Comparison of ENCODE assay signal across 8 cellular contexts in genomic region chr6:37822851-37823682, GRCh38. TPM values are rescaled to one million over a fixed set of nuclear protein-coding genes. Genes with fewer than 3 reads are reported as not detected.
A peak's percentile ranks its signal among the peaks of the same experiment; 100 is the strongest.
DNase-seq lines count a peak whose midpoint lies in the region; ATAC-seq and TF ChIP-seq lines count a peak whose summit lies in the region.

No MANE protein-coding gene starts in this region.

- intact Hi-C loops in activated CD4-positive, alpha-beta T cell treated with anti-CD3 and anti-CD28 coated beads, Interleukin-2, amount 10 ng/mL, durations not matched to agents 24 days and 14 days (cut with micrococcal nuclease) = no loop called here
- intact Hi-C loops in left lung (cut with DNase I) = no loop called here
- intact Hi-C loops in Right ventricle myocardium inferior (cut with DNase I) = no loop called here

- H3K4me3 ChIP-seq in left lung = no peak overlapping the region

- ATAC-seq in left lung = peak; percentile 1
- ATAC-seq in stimulated activated naive CD8-positive, alpha-beta T cell treated with anti-CD3 and anti-CD28 coated beads, Interleukin-15, Interleukin-2, amounts not matched to agents 100 U/mL and 50 U/mL, for 24 hours = no peak
- no peak for ATAC-seq in Right ventricle myocardium inferior

- H3K9me3 ChIP-seq in left lung = no peaks in the 10 kb centered on the region

- H3K4me3 Mint-ChIP-seq in activated CD4-positive, alpha-beta T cell treated with anti-CD3 and anti-CD28 coated beads, Interleukin-2, amount 10 ng/mL, durations not matched to agents 24 days and 14 days = no peak overlapping the region

- no peaks in the 10 kb centered on the region for H3K27me3 ChIP-seq in left lung

- H3K36me3 ChIP-seq in left lung = no peaks in the 10 kb centered on the region

- TF ChIP-seq CTCF in left lung (IDR thresholded peaks at IDR 0.05) = no peak

- peaks cover 46% of the 10 kb centered on the region for H3K4me1 Mint-ChIP-seq in activated CD4-positive, alpha-beta T cell treated with anti-CD3 and anti-CD28 coated beads, Interleukin-2, amount 10 ng/mL, durations not matched to agents 24 days and 14 days

- no peak overlapping the region for H3K27ac Mint-ChIP-seq in activated CD4-positive, alpha-beta T cell treated with anti-CD3 and anti-CD28 coated beads, Interleukin-2, amount 10 ng/mL, durations not matched to agents 24 days and 14 days

- peak; percentile 10 to 13 for DNase-seq in activated CD4-positive, alpha-beta T cell treated with anti-CD3 and anti-CD28 coated beads for 4 hours
- no peak for DNase-seq in activated CD4-positive, alpha-beta T cell treated with anti-CD3 and anti-CD28 coated beads, Interleukin-2, amount 10 ng/mL, durations not matched to agents 24 days and 14 days
- DNase-seq in amniotic epithelial cell (ENCODE audit: low read depth) (peak; percentile 49), left lung (peak in 1 of 2 donors; percentile 16), NCI-H146 treated with DMSO at 0.1 percent for 48 hours (lab: John Stamatoyannopoulos, UW; ENCODE audit: unreplicated experiment) (no peak), HPDE6-E6E7 (ENCODE audit: extremely low spot score) (no peak), Right ventricle myocardium inferior (ENCODE audit: missing footprints) (no peak)
- DNase-seq in stimulated activated naive CD8-positive, alpha-beta T cell treated with anti-CD3 and anti-CD28 coated beads, Interleukin-15, Interleukin-2, amounts not matched to agents 100 U/mL and 50 U/mL, for 24 hours = peak; percentile 39

- H3K9me3 Mint-ChIP-seq in activated CD4-positive, alpha-beta T cell treated with anti-CD3 and anti-CD28 coated beads, Interleukin-2, amount 10 ng/mL, durations not matched to agents 24 days and 14 days = no peaks in the 10 kb centered on the region

- no peaks in the 10 kb centered on the region for H3K27me3 Mint-ChIP-seq in activated CD4-positive, alpha-beta T cell treated with anti-CD3 and anti-CD28 coated beads, Interleukin-2, amount 10 ng/mL, durations not matched to agents 24 days and 14 days

- H3K4me1 ChIP-seq in left lung = peaks cover 41 to 78% of the 10 kb centered on the region in 2 donors

- H3K36me3 Mint-ChIP-seq in activated CD4-positive, alpha-beta T cell treated with anti-CD3 and anti-CD28 coated beads, Interleukin-2, amount 10 ng/mL, durations not matched to agents 24 days and 14 days (ENCODE audit: low read depth) = peaks cover 10% of the 10 kb centered on the region

- no peak overlapping the region for H3K27ac ChIP-seq in left lung

RNA-seq across cellular contexts. Expression of gene ZFAND3, which starts 3.5 kb away (rescaled TPM):
- total RNA-seq in activated CD4-positive, alpha-beta T cell treated with anti-CD3 and anti-CD28 coated beads, Interleukin-2, amount 10 ng/mL, durations not matched to agents 24 days and 14 days = 31.5 and 39.6 TPM in 2 replicates
- 10 to 100 TPM; 65.9 TPM for total RNA-seq in left lung
- 84.1 TPM for total RNA-seq in Right ventricle myocardium inferior

Comparison
In these comparisons a context has a peak if more than half of its experiments do, and no peak if none do; other contexts are left out.
1. DNase-seq: peak in activated CD4-positive, alpha-beta T cell treated with anti-CD3 and anti-CD28 coated beads for 4 hours (2 of 2), amniotic epithelial cell (single experiment) and stimulated activated naive CD8-positive, alpha-beta T cell treated with anti-CD3 and anti-CD28 coated beads, Interleukin-15, Interleukin-2, amounts not matched to agents 100 U/mL and 50 U/mL, for 24 hours (single experiment); none in activated CD4-positive, alpha-beta T cell treated with anti-CD3 and anti-CD28 coated beads, Interleukin-2, amount 10 ng/mL, durations not matched to agents 24 days and 14 days (single experiment), NCI-H146 treated with DMSO at 0.1 percent for 48 hours (single experiment), HPDE6-E6E7 (single experiment) and Right ventricle myocardium inferior (single experiment).